ENCODE assay signal across 8 cellular contexts in the genomic region with DNA sequence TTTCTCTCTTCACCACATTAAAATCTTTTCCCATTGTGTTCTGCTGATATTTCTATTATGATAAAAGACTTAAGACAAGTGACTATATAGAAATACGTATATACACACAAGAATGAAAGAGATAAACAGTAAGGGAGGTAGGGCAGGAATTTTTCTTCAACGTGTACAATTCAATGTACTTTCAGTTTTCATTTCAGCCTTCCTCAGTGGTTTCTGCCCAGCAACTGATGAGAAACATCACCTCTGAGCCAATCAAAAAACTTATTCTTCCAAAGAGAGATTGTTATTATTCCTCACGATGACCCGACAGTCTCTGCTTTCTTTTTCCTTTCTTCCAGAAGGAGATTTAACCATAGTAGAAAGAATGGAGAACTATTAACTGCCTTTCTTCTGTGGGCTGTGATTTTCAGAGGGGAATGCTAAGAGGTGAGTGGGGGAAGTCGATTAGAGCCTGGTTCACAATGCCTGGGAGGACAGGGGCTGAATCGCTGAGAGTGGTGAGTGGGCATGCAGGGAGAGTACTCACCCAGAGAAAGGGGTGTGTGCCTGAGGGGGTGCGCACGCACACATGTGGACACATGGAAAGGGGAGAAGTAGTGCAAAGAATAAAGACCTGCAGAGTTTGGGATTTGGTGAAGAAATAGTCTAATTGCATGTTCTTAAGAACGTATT. TPM values are rescaled to one million over a fixed set of nuclear protein-coding genes. Genes with fewer than 3 reads are reported as not detected.
DNase-seq lines count a peak whose midpoint lies in the region; ATAC-seq, FAIRE-seq and TF ChIP-seq lines count a peak whose summit lies in the region.

A gene (plus strand): TSS at position 289 of the 672 bp plus-strand sequence. CDS start 3,289 bp downstream, outside the sequence.

- H3K27me3 Mint-ChIP-seq in astrocyte (ENCODE audit: low read depth, unreplicated experiment) = no peaks in the 10 kb centered on the region

- peak within 1 kb of the TSS; percentile 92 for H3K4me3 Mint-ChIP-seq in astrocyte (ENCODE audit: unreplicated experiment)

- under 1% methylated on average over 9 of the region's 9 CpGs for WGBS in right cardiac atrium
- WGBS in aorta, 2 donors = 0% methylated on average over 9 of the region's 9 CpGs

- peak; percentile 69 for FAIRE-seq in astrocyte (lab: Jason Lieb, UNC)

- H3K4me3 ChIP-seq in astrocyte (ENCODE audit: insufficient read depth, low read depth, low read length) = peak within 1 kb of the TSS; percentile 78
- H3K4me3 ChIP-seq in right cardiac atrium (ENCODE audit: low read length) = peak within 1 kb of the TSS; percentile 78
- peak within 1 kb of the TSS; percentile 64 for H3K4me3 ChIP-seq in rectal smooth muscle tissue (ENCODE audit: low read length)
- peak within 1 kb of the TSS; percentile 70 to 88 for H3K4me3 ChIP-seq in aorta (ENCODE audit: low read length in 2 of 2)

- H3K36me3 ChIP-seq in astrocyte (ENCODE audit: insufficient read depth, low read length) = no peaks in the 10 kb centered on the region
- peaks cover 7% of the 10 kb centered on the region for H3K36me3 ChIP-seq in rectal smooth muscle tissue (ENCODE audit: control insufficient read depth, insufficient read depth, low read length)
- no peaks in the 10 kb centered on the region for H3K36me3 ChIP-seq in aorta (ENCODE audit: control insufficient read depth in 1 of 2, insufficient read depth in 2 of 2, low read length in 1 of 2)

- no peaks in the 10 kb centered on the region for H3K27me3 ChIP-seq in astrocyte (ENCODE audit: insufficient read depth, low read length)
- no peaks in the 10 kb centered on the region for H3K27me3 ChIP-seq in right cardiac atrium (ENCODE audit: control insufficient read depth, insufficient read depth)
- H3K27me3 ChIP-seq in rectal smooth muscle tissue (ENCODE audit: control insufficient read depth, insufficient read depth, low read length) = no peaks in the 10 kb centered on the region
- H3K27me3 ChIP-seq in aorta (ENCODE audit: control insufficient read depth in 1 of 2, insufficient read depth in 2 of 2, low read length in 1 of 2) = no peaks in the 10 kb centered on the region

- no peaks in the 10 kb centered on the region for H3K9me3 Mint-ChIP-seq in astrocyte (ENCODE audit: unreplicated experiment)

- H3K9ac ChIP-seq in astrocyte (ENCODE audit: low read length) (peak within 1 kb of the TSS; percentile 85), rectal smooth muscle tissue (ENCODE audit: low read length) (peak within 1 kb of the TSS; percentile 54)

- in situ Hi-C loops in GM13977 (cut with MboI; ENCODE audit: low pct_unique_long_range_greater_than_20kb, low sequenced_read_pairs, unreplicated experiment) = no loop called here

- TF ChIP-seq CTCF in GM13977 (IDR thresholded peaks at IDR 0.05; ENCODE audit: extremely low read depth, insufficient read depth, missing control alignments) (no peak), astrocyte (IDR thresholded peaks at IDR 0.05; ENCODE audit: insufficient read depth, low read depth, low read length) (no peak)

- no peaks in the 10 kb centered on the region for H3K79me2 ChIP-seq in astrocyte (ENCODE audit: insufficient read depth, low read length)

- peaks cover 12% of the 10 kb centered on the region for H3K4me1 Mint-ChIP-seq in astrocyte (ENCODE audit: low read depth, unreplicated experiment)

- H3K36me3 Mint-ChIP-seq in astrocyte (ENCODE audit: low read depth, unreplicated experiment) = peaks cover 18% of the 10 kb centered on the region

- peak within 1 kb of the TSS; percentile 96 for H3K27ac Mint-ChIP-seq in astrocyte (ENCODE audit: unreplicated experiment)

- H3K9me3 ChIP-seq in astrocyte (ENCODE audit: insufficient read depth, low read depth, low read length) (no peaks in the 10 kb centered on the region), right cardiac atrium (ENCODE audit: control insufficient read depth, low read length) (no peaks in the 10 kb centered on the region), aorta (ENCODE audit: control insufficient read depth, low read length) (no peaks in the 10 kb centered on the region)

- intact Hi-C loops in T-helper 2 cell treated with Interferon-gamma antibody and Interleukin-4, amounts not matched to agents 100 ng/mL and 5 ng/mL, for 36 hours (cut with micrococcal nuclease) = loop anchor here (1.0 to 5.0 kb wide), 5 partner anchors 19 to 70 kb away; a partner anchor contains a TSS
- intact Hi-C loops in right cardiac atrium (cut with DNase I) (no loop called here), aorta (cut with DNase I) (loop anchor here in 1 of 2 donors (10.0 kb wide), 1 partner anchor 73 kb away; no protein-coding TSS in a partner anchor)

- no peaks in the 10 kb centered on the region for H4K20me1 ChIP-seq in astrocyte (ENCODE audit: insufficient read depth, low read length)

- peak; percentile 88 for ATAC-seq in HG02759 (IDR thresholded peaks at IDR 0.05; ENCODE audit: unreplicated experiment)
- ATAC-seq in right cardiac atrium = peak; percentile 93 to 96
- ATAC-seq in aorta (ENCODE audit: low FRiP score) = peak; percentile 94

- H3K4me2 ChIP-seq in astrocyte (ENCODE audit: low read length) = peak within 1 kb of the TSS; percentile 84

- DNase-seq in GM13977 (ENCODE audit: low spot score) = peak; percentile 60
- peak; percentile 78 to 93 (median 79) for DNase-seq in NCI-H1417 (lab: John Stamatoyannopoulos, UW)
- DNase-seq in astrocyte (ENCODE audit: low read depth) = peak; percentile 48
- peak; percentile 74 to 84 (median 81) for DNase-seq in right cardiac atrium
- peak; percentile 73 to 90 for DNase-seq in aorta

- H3K4me1 ChIP-seq in astrocyte (ENCODE audit: insufficient read depth, low read length) (peaks cover 3% of the 10 kb centered on the region), right cardiac atrium (ENCODE audit: control insufficient read depth, insufficient read depth, low read length) (no peaks in the 10 kb centered on the region), rectal smooth muscle tissue (ENCODE audit: control insufficient read depth, insufficient read depth, low read length) (peaks cover 3% of the 10 kb centered on the region), aorta (ENCODE audit: control insufficient read depth in 1 of 2, insufficient read depth in 2 of 2, low read length in 2 of 2) (peaks cover 0 to 3% of the 10 kb centered on the region in 2 donors)

- peak within 1 kb of the TSS; percentile 79 for H2AFZ ChIP-seq in astrocyte (ENCODE audit: low read depth, low read length)

- peak within 1 kb of the TSS; percentile 84 for H3K27ac ChIP-seq in astrocyte (ENCODE audit: low read depth, low read length)
- peak within 1 kb of the TSS; percentile 46 for H3K27ac ChIP-seq in right cardiac atrium (ENCODE audit: low read length)
- peak within 1 kb of the TSS; percentile 70 for H3K27ac ChIP-seq in rectal smooth muscle tissue (ENCODE audit: low read depth, low read length)
- H3K27ac ChIP-seq in aorta (ENCODE audit: low read depth in 1 of 2, low read length in 2 of 2) = no peak within 1 kb of the TSS

RNA-seq across cellular contexts. Expression of the gene that starts here (rescaled TPM):
- total RNA-seq in T-helper 2 cell treated with Interferon-gamma antibody and Interleukin-4, amounts not matched to agents 100 ng/mL and 5 ng/mL, for 36 hours = 74.9 and 75.7 TPM in 2 replicates
- total RNA-seq in astrocyte = 22.2 and 29.9 TPM in 2 replicates
- 10 to 100 TPM in 3 of 4 donors, 1 to 10 TPM in 1; 6.8 to 11.2 (median 10.7) TPM for total RNA-seq in right cardiac atrium
- 4.4 TPM for polyA plus RNA-seq in right cardiac atrium
- total RNA-seq in aorta = 10 to 100 TPM; 12.0 to 40.7 TPM
- polyA plus RNA-seq in aorta = 10 to 100 TPM in 1 of 2 donors, 1 to 10 TPM in 1; 3.5 to 11.8 TPM

Comparison
In these comparisons a context has a peak if more than half of its experiments do, and no peak if none do; other contexts are left out.
1. H3K27ac ChIP-seq: peak in astrocyte (single experiment), right cardiac atrium (single experiment) and rectal smooth muscle tissue (single experiment); none in aorta (0 of 2).
2. Peak in every context shown above with its lines, with median percentiles within 50 percentile points of each other: DNase-seq, ATAC-seq and H3K4me3 ChIP-seq.